20 cellular contexts compared by ENCODE assay signal in the genomic region with DNA sequence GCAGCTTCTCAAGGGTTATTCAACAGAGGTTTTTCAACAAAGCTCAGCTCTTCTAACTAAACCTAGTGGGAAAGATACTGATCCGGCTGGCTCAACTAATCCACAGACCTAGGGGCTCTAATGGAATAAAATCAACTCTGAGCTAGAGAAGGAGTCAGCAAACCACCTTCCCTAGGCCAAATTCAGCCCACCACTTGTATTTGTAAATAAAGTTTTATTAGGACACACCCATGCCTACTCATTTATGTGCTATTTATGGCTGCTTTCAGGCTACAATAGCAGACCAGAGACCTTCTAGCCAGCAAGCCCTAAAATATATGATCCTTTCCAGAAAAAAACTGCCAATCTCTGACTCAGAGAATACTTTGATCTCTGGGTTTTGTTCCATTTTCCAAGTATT. TPM values are rescaled to one million over a fixed set of nuclear protein-coding genes. Genes with fewer than 3 reads are reported as not detected.
A peak's percentile ranks its signal among the peaks of the same experiment; 100 is the strongest.
DNase-seq lines count a peak whose midpoint lies in the region; ATAC-seq lines count a peak whose summit lies in the region.
"Had no signal": no experiment of that assay in that cellular context is flagged by ENCODE, and none has a peak within 500 bp of the region (broad histone marks: within the 10 kb centered on the region; RNA-seq: fewer than 3 reads in every experiment).

No MANE protein-coding gene starts in this region.

- H3K9me3 Mint-ChIP-seq in activated T-helper 1 cell treated with anti-CD3 and anti-CD28 coated beads, Interleukin-12 subunit alpha, Interleukin-12 subunit beta, Interleukin-2, Interleukin-4 antibody, amounts not matched to agents 30 ng/mL and 10 ng/mL and 1 ng/mL, durations not matched to agents 14 hours and 24 hours and 36 hours = no peaks in the 10 kb centered on the region
- no peaks in the 10 kb centered on the region for H3K9me3 Mint-ChIP-seq in memory B cell
- H3K9me3 Mint-ChIP-seq: CD8-positive, alpha-beta T cell; IgD-negative memory B cell had no signal

- H3K4me1 ChIP-seq in GM23248 (ENCODE audit: insufficient read depth) = 0 out of 2 replicates have a peak, but pooled peaks cover 9% of the 10 kb centered on the region
- H3K4me1 ChIP-seq: BE2C, HAP-1 had no signal

- no peaks in the 10 kb centered on the region for H3K36me3 ChIP-seq in GM23248 (ENCODE audit: low read depth)
- H3K36me3 ChIP-seq: BE2C, HAP-1 had no signal

- H3K27ac Mint-ChIP-seq in activated T-helper 1 cell treated with anti-CD3 and anti-CD28 coated beads, Interleukin-12 subunit alpha, Interleukin-12 subunit beta, Interleukin-2, Interleukin-4 antibody, amounts not matched to agents 30 ng/mL and 10 ng/mL and 1 ng/mL, durations not matched to agents 14 hours and 24 hours and 36 hours = peak overlapping the region; percentile 3
- H3K27ac Mint-ChIP-seq in memory B cell = peak overlapping the region; percentile 67
- H3K27ac Mint-ChIP-seq: CD8-positive, alpha-beta T cell had no signal

- H3K9ac ChIP-seq in GM23248 = no peak overlapping the region

- ATAC-seq in memory B cell (ENCODE audit: low read depth) = no peak
- ATAC-seq in GM18861 (IDR thresholded peaks at IDR 0.05; ENCODE audit: unreplicated experiment) = no peak
- ATAC-seq: CD8-positive, alpha-beta T cell had no signal

- H3K27me3 ChIP-seq in GM23248 (replicated peaks; ENCODE audit: insufficient read depth) = no peaks in the 10 kb centered on the region
- H3K27me3 ChIP-seq: BE2C, SJCRH30 had no signal

- H3K27ac ChIP-seq in GM23248 = no peak overlapping the region
- H3K27ac ChIP-seq: 22Rv1, HL-60, SJCRH30 had no signal

- H3K4me3 ChIP-seq in GM23248 = no peak overlapping the region
- H3K4me3 ChIP-seq: HAP-1, SJCRH30 had no signal

- peaks cover 32% of the 10 kb centered on the region for H3K36me3 Mint-ChIP-seq in activated T-helper 1 cell treated with anti-CD3 and anti-CD28 coated beads, Interleukin-12 subunit alpha, Interleukin-12 subunit beta, Interleukin-2, Interleukin-4 antibody, amounts not matched to agents 30 ng/mL and 10 ng/mL and 1 ng/mL, durations not matched to agents 14 hours and 24 hours and 36 hours (ENCODE audit: low read depth)
- H3K36me3 Mint-ChIP-seq in memory B cell = peaks cover 10% of the 10 kb centered on the region

- intact Hi-C loops in activated T-helper 1 cell treated with anti-CD3 and anti-CD28 coated beads, Interleukin-12 subunit alpha, Interleukin-12 subunit beta, Interleukin-2, Interleukin-4 antibody, amounts not matched to agents 30 ng/mL and 10 ng/mL and 1 ng/mL, durations not matched to agents 14 hours and 24 hours and 36 hours (cut with micrococcal nuclease) = no loop called here

- no peaks in the 10 kb centered on the region for H3K27me3 Mint-ChIP-seq in activated T-helper 1 cell treated with anti-CD3 and anti-CD28 coated beads, Interleukin-12 subunit alpha, Interleukin-12 subunit beta, Interleukin-2, Interleukin-4 antibody, amounts not matched to agents 30 ng/mL and 10 ng/mL and 1 ng/mL, durations not matched to agents 14 hours and 24 hours and 36 hours (ENCODE audit: insufficient read depth)
- H3K27me3 Mint-ChIP-seq in memory B cell = no peaks in the 10 kb centered on the region
- H3K27me3 Mint-ChIP-seq: IgD-negative memory B cell had no signal

- no peaks in the 10 kb centered on the region for H4K20me1 ChIP-seq in GM23248 (ENCODE audit: insufficient read depth)

- peaks cover 61% of the 10 kb centered on the region for H3K79me2 ChIP-seq in GM23248 (ENCODE audit: insufficient read depth)

- DNase-seq in NCI-H187 (lab: John Stamatoyannopoulos, UW) (peak; percentile 6 to 21), NCI-H187 treated with DMSO at 0.1 percent for 48 hours (lab: John Stamatoyannopoulos, UW) (no peak), GM23248 (peak; percentile 10), memory B cell (ENCODE audit: low spot score in 2 of 2) (no peak), UCSD-AML1 (lab: John Stamatoyannopoulos, UW; ENCODE audit: unreplicated experiment) (no peak)
- no peak for DNase-seq in activated T-helper 1 cell treated with anti-CD3 and anti-CD28 coated beads, Interleukin-12 subunit alpha, Interleukin-12 subunit beta, Interleukin-2, Interleukin-4 antibody, amounts not matched to agents 30 ng/mL and 10 ng/mL and 1 ng/mL, durations not matched to agents 14 hours and 24 hours and 36 hours (ENCODE audit: low spot score)
- no peak for DNase-seq in stimulated activated CD4-positive, alpha-beta T cell treated with anti-CD3 and anti-CD28 coated beads, Interleukin-1b, Interleukin-23, amount 100 ng/mL, for 48 hours
- DNase-seq: BE2C; CD8-positive, alpha-beta T cell; Kasumi-1; NCI-H1105; NCI-H1694; NCI-H2171; NCI-H526; SJCRH30 had no signal

- no peaks in the 10 kb centered on the region for H3F3A ChIP-seq in GM23248 (ENCODE audit: insufficient read depth)

- no peak overlapping the region for H3K4me3 Mint-ChIP-seq in activated T-helper 1 cell treated with anti-CD3 and anti-CD28 coated beads, Interleukin-12 subunit alpha, Interleukin-12 subunit beta, Interleukin-2, Interleukin-4 antibody, amounts not matched to agents 30 ng/mL and 10 ng/mL and 1 ng/mL, durations not matched to agents 14 hours and 24 hours and 36 hours
- no peak overlapping the region for H3K4me3 Mint-ChIP-seq in memory B cell
- H3K4me3 Mint-ChIP-seq: CD8-positive, alpha-beta T cell had no signal

- no peaks in the 10 kb centered on the region for H3K9me3 ChIP-seq in GM23248 (ENCODE audit: low read depth)
- H3K9me3 ChIP-seq: BE2C, HAP-1, SJCRH30 had no signal

- in situ Hi-C loops in GM23248 (cut with MboI) = no loop called here

- no peaks in the 10 kb centered on the region for H3K9me2 ChIP-seq in GM23248 (ENCODE audit: insufficient read depth)

- 95 to 100% methylated on average over 1 of the region's 1 CpG for WGBS in GM23248 (ENCODE audit: low coverage in 1 of 2, low lambda C conversion rate in 2 of 2, missing lambda C conversion rate in 2 of 2), 2 experiments

- no peak overlapping the region for H2AFZ ChIP-seq in GM23248

- H3K4me1 Mint-ChIP-seq in activated T-helper 1 cell treated with anti-CD3 and anti-CD28 coated beads, Interleukin-12 subunit alpha, Interleukin-12 subunit beta, Interleukin-2, Interleukin-4 antibody, amounts not matched to agents 30 ng/mL and 10 ng/mL and 1 ng/mL, durations not matched to agents 14 hours and 24 hours and 36 hours (ENCODE audit: low read depth) = peaks cover 45% of the 10 kb centered on the region
- H3K4me1 Mint-ChIP-seq in memory B cell = peaks cover 24% of the 10 kb centered on the region

- no peak overlapping the region for H3K4me2 ChIP-seq in GM23248 (ENCODE audit: unreplicated experiment)

RNA-seq across cellular contexts. Expression of a gene that starts 6.0 kb away (rescaled TPM):
- total RNA-seq in GM23248 (2014; rRNA removed; shearing (Covaris generic)) = 21.2 and 23.0 TPM in 2 replicates
- 21.3 and 23.9 TPM in 2 replicates for polyA plus RNA-seq in GM23248 (2016; fragmentation: Nextera tagmentation; extraction: Ambion mirVana)
- total RNA-seq in activated T-helper 1 cell treated with anti-CD3 and anti-CD28 coated beads, Interleukin-12 subunit alpha, Interleukin-12 subunit beta, Interleukin-2, Interleukin-4 antibody, amounts not matched to agents 30 ng/mL and 10 ng/mL and 1 ng/mL, durations not matched to agents 14 hours and 24 hours and 36 hours = 16.9 and 19.2 TPM in 2 replicates

Comparison
In these comparisons a context has a peak if more than half of its experiments do, and no peak if none do; other contexts are left out.
1. DNase-seq: peak in NCI-H187 (2 of 2) and GM23248 (single experiment); none in NCI-H187 treated with DMSO at 0.1 percent for 48 hours (single experiment), activated T-helper 1 cell treated with anti-CD3 and anti-CD28 coated beads, Interleukin-12 subunit alpha, Interleukin-12 subunit beta, Interleukin-2, Interleukin-4 antibody, amounts not matched to agents 30 ng/mL and 10 ng/mL and 1 ng/mL, durations not matched to agents 14 hours and 24 hours and 36 hours (single experiment), memory B cell (0 of 2), stimulated activated CD4-positive, alpha-beta T cell treated with anti-CD3 and anti-CD28 coated beads, Interleukin-1b, Interleukin-23, amount 100 ng/mL, for 48 hours (single experiment) and UCSD-AML1 (single experiment).